8 cellular contexts compared by ENCODE assay signal in the genomic region with DNA sequence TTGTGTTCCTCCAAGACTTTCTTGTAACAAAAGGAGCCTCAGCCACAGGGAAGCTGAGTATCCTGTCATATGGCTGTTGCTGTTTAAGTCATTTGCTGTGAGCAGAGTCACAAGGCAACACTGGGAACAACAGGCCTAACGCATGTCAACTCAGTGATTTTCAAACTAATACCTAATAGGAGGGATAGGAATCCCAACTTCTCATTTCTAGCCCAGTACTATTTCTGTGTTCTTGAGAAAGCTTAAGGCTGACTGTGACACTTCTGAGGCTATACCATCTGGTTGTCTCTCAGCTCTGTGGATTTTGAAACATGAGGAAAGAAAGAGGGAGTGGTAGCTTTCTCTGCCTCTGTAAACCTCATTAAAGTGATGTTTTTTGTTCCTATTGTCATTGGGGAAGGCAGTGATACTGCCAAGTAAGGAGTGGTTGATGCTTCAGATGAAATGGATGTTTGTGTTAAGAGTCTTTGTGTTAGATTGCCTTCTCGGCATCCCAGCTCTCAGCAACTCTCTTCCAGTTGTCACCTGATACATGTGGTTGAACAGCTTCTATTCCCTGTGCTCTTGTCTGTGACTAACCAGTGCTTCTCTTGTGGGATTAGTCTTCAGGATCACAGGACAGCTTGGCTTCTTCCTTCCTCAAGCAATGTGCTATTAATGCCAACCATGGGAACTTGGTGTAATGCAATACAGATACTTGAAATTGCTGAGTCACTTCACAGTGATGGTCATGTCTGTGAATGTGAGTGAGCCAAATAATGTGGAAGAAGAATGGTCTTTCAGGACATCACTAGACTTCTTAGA.
DNase-seq lines count a peak whose midpoint lies in the region; ATAC-seq and TF ChIP-seq lines count a peak whose summit lies in the region.

No MANE protein-coding gene starts in this region.

- H3F3A ChIP-seq in GM23338 (replicated peaks; ENCODE audit: low read depth): no peaks in the 10 kb centered on the region

- TF ChIP-seq CTCF in GM23338 (conservative IDR thresholded peaks at IDR 0.05; ENCODE audit: low read depth in 2 of 2) (no peak), parathyroid adenoma (IDR thresholded peaks at IDR 0.05) (no peak), colonic mucosa (IDR thresholded peaks at IDR 0.05) (no peak)

- H3K4me1 ChIP-seq in GM23338 (ENCODE audit: insufficient read depth): no peaks in the 10 kb centered on the region
- H3K4me1 ChIP-seq in parathyroid adenoma: no peaks in the 10 kb centered on the region
- no peaks in the 10 kb centered on the region for H3K4me1 ChIP-seq in colonic mucosa

- H3K27ac Mint-ChIP-seq in GM23338: peak overlapping the region; percentile 78
- H3K27ac Mint-ChIP-seq in activated CD4-positive, alpha-beta T cell treated with anti-CD3 and anti-CD28 coated beads for 36 hours: no peak overlapping the region

- intact Hi-C loops in activated CD4-positive, alpha-beta T cell treated with anti-CD3 and anti-CD28 coated beads for 36 hours (cut with DNase I, micrococcal nuclease): no loop called here
- intact Hi-C loops in colonic mucosa (cut with DNase I): no loop called here

- no peak; the same call in 2 of the 3 replicates for ATAC-seq in GM23338
- ATAC-seq in esophagus mucosa: peak; percentile 94
- ATAC-seq in activated CD4-positive, alpha-beta T cell treated with anti-CD3 and anti-CD28 coated beads for 36 hours: no peak
- ATAC-seq in GM18520 (IDR thresholded peaks at IDR 0.05; ENCODE audit: unreplicated experiment): no peak
- ATAC-seq in GM18873 (IDR thresholded peaks at IDR 0.05; ENCODE audit: low FRiP score, unreplicated experiment): no peak

- peaks cover 7% of the 10 kb centered on the region for H3K4me1 Mint-ChIP-seq in GM23338
- H3K4me1 Mint-ChIP-seq in activated CD4-positive, alpha-beta T cell treated with anti-CD3 and anti-CD28 coated beads for 36 hours: no peaks in the 10 kb centered on the region

- CTCF ChIA-PET in activated CD4-positive, alpha-beta T cell treated with anti-CD3 and anti-CD28 coated beads for 36 hours (lab: Charles Lee): interaction anchor here (1.0 to 1.3 kb wide), 2 partner anchors 57 to 187 kb away, joined by 3 read pairs; no protein-coding TSS in a partner anchor

- H3K79me2 ChIP-seq in GM23338 (replicated peaks; ENCODE audit: insufficient read depth) (no peaks in the 10 kb centered on the region), parathyroid adenoma (no peaks in the 10 kb centered on the region)

- H3K9me2 ChIP-seq in GM23338 (ENCODE audit: insufficient read depth): peaks cover 7% of the 10 kb centered on the region; the same call in 1 of the 2 replicates

- H3K27ac ChIP-seq in GM23338 (ENCODE audit: low read depth) (no peak overlapping the region), parathyroid adenoma (no peak overlapping the region), colonic mucosa (no peak overlapping the region)

- peak overlapping the region; percentile 70; the same call in 1 of the 2 replicates for H2AFZ ChIP-seq in GM23338
- H2AFZ ChIP-seq in parathyroid adenoma: peak overlapping the region; percentile 38

- H3K27me3 ChIP-seq in GM23338 (ENCODE audit: insufficient read depth): no peaks in the 10 kb centered on the region
- no peaks in the 10 kb centered on the region for H3K27me3 ChIP-seq in parathyroid adenoma (ENCODE audit: control insufficient read depth, insufficient read depth, low read length)
- H3K27me3 ChIP-seq in colonic mucosa: no peaks in the 10 kb centered on the region

- no peaks in the 10 kb centered on the region for H4K20me1 ChIP-seq in GM23338 (replicated peaks; ENCODE audit: insufficient read depth)

- no peaks in the 10 kb centered on the region for H3K36me3 Mint-ChIP-seq in GM23338 (ENCODE audit: low read depth)
- H3K36me3 Mint-ChIP-seq in activated CD4-positive, alpha-beta T cell treated with anti-CD3 and anti-CD28 coated beads for 36 hours (ENCODE audit: low read depth): no peaks in the 10 kb centered on the region

- H3K36me3 ChIP-seq in GM23338 (ENCODE audit: insufficient read depth) (no peaks in the 10 kb centered on the region; the same call in 1 of the 2 replicates), parathyroid adenoma (ENCODE audit: control insufficient read depth, insufficient read depth, low read length) (no peaks in the 10 kb centered on the region), colonic mucosa (no peaks in the 10 kb centered on the region)

- no peak overlapping the region for H3K9ac ChIP-seq in parathyroid adenoma
- H3K9ac ChIP-seq in colonic mucosa (ENCODE audit: low read depth in 2 of 2, low read length in 2 of 2): no peak overlapping the region

- H3K9me3 ChIP-seq in parathyroid adenoma (ENCODE audit: control insufficient read depth, low read length) (no peaks in the 10 kb centered on the region), colonic mucosa (no peaks in the 10 kb centered on the region)

- no peak overlapping the region for H3K4me3 ChIP-seq in GM23338
- no peak overlapping the region for H3K4me3 ChIP-seq in parathyroid adenoma (ENCODE audit: low read depth, low read length)
- H3K4me3 ChIP-seq in colonic mucosa: no peak overlapping the region

- DNase-seq in GM23338 (ENCODE audit: low spot score): peak; percentile 6
- peak; percentile 73 for DNase-seq in NCI-H82 (lab: John Stamatoyannopoulos, UW)
- DNase-seq in activated CD4-positive, alpha-beta T cell treated with anti-CD3 and anti-CD28 coated beads for 36 hours: no peak
- no peak for DNase-seq in colonic mucosa

- POLR2A ChIA-PET in activated CD4-positive, alpha-beta T cell treated with anti-CD3 and anti-CD28 coated beads for 36 hours (lab: Charles Lee): no interaction called here

- H3K4me3 Mint-ChIP-seq in GM23338: no peak overlapping the region
- no peak overlapping the region for H3K4me3 Mint-ChIP-seq in activated CD4-positive, alpha-beta T cell treated with anti-CD3 and anti-CD28 coated beads for 36 hours

- no peaks in the 10 kb centered on the region for H3K9me3 Mint-ChIP-seq in GM23338
- peaks cover 2% of the 10 kb centered on the region for H3K9me3 Mint-ChIP-seq in activated CD4-positive, alpha-beta T cell treated with anti-CD3 and anti-CD28 coated beads for 36 hours (ENCODE audit: low read depth)

- no peaks in the 10 kb centered on the region for H3K27me3 Mint-ChIP-seq in GM23338 (ENCODE audit: insufficient read depth, low read depth, poor library complexity)
- no peaks in the 10 kb centered on the region for H3K27me3 Mint-ChIP-seq in activated CD4-positive, alpha-beta T cell treated with anti-CD3 and anti-CD28 coated beads for 36 hours

- H3K4me2 ChIP-seq in GM23338 (no peak overlapping the region), parathyroid adenoma (ENCODE audit: low read length) (no peak overlapping the region)

TF ChIP-seq in GM23338, 12 proteins besides CTCF, POLR2A, EP300 and RAD21:
- no peak for TF ChIP-seq CREB1 (CRISPR knock-in tag; IDR thresholded peaks at IDR 0.05; ENCODE audit: low read depth)

Comparison
In these comparisons a context has a peak if more than half of its experiments do, and no peak if none do; other contexts are left out.
1. DNase-seq: peak in GM23338 (single experiment) and NCI-H82 (single experiment); none in activated CD4-positive, alpha-beta T cell treated with anti-CD3 and anti-CD28 coated beads for 36 hours (single experiment) and colonic mucosa (single experiment).